Comparison of ENCODE assay signal across 12 cellular contexts in the genomic region with DNA sequence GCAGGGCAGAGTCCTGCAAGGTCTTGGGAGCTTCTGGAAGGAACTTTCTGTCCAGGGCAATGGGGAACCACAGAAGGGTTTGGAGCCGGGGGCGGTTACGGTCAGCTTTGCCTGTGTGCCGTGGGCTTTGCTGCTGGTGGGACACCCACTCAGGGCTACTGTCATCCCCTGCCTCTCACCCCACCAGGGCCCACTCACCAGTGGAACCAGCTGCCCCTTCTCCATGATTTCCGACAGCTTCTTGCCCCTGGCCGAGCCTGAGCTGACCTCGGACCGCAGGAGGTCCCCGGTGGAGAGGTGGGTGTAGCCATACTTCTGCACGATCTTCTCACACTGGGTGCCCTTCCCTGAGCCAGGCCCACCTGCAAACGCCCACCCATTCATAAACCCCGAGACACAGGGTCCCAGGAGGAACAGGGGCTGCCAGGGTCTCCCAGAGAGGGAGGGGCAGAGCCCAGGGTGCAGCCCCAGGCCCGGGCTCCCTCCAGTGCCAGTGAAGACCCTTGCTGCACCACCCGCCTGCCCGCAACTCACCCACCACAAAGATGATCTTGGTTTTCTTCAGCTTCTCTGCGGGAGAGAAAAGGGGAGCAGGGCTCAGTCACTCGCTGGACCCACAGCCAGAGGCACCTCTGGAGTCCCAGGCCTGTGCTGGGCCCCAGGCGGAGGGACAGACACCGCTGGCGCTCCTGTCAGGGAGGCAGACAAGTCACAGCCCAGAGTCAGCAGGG.
"Had no signal": no experiment of that assay in that cellular context is flagged by ENCODE, and none has a peak within 500 bp of the region (broad histone marks: within the 10 kb centered on the region; RNA-seq: fewer than 3 reads in every experiment).

No MANE protein-coding gene starts in this region.

- H3K4me3 ChIP-seq: colonic mucosa, thoracic aorta had no signal

- H3K27ac ChIP-seq: colonic mucosa had no signal

- H3K27me3 ChIP-seq: colonic mucosa had no signal

- H3K9me3 ChIP-seq: colonic mucosa, thoracic aorta had no signal

- H3K36me3 ChIP-seq: colonic mucosa had no signal

- ATAC-seq: activated CD8-positive, alpha-beta memory T cell treated with anti-CD3 and anti-CD28 coated beads, Interleukin-2, amount 10 ng/mL, durations not matched to agents 7 days and 5 days; activated T-cell treated with anti-CD3 and anti-CD28 coated beads, Interleukin-2, amount 50 U/mL, for 4 hours; stimulated activated naive CD8-positive, alpha-beta T cell treated with anti-CD3 and anti-CD28 coated beads, Interleukin-15, amount 100 ng/mL, for 72 hours had no signal

- DNase-seq: activated CD4-positive, alpha-beta T cell treated with anti-CD3 and anti-CD28 coated beads, Interleukin-2, amount 50 U/mL, for 4 hours; activated CD4-positive, CD25-positive, alpha-beta regulatory T cell treated with anti-CD3 and anti-CD28 coated beads, Interleukin-2, amount 50 U/mL, for 72 hours; activated CD8-positive, alpha-beta memory T cell treated with anti-CD3 and anti-CD28 coated beads, Interleukin-2, amount 10 ng/mL, durations not matched to agents 7 days and 5 days; activated T-cell treated with anti-CD3 and anti-CD28 coated beads, Interleukin-2, amount 50 U/mL, for 4 hours; aorta; colonic mucosa; effector CD8-positive, alpha-beta T cell; naive B cell; occipital lobe; stimulated activated CD4-positive, alpha-beta T cell treated with anti-CD3 and anti-CD28 coated beads, Interleukin-4, amount 100 ng/mL, for 24 hours; stimulated activated naive CD8-positive, alpha-beta T cell treated with anti-CD3 and anti-CD28 coated beads, Interleukin-15, amount 100 ng/mL, for 72 hours had no signal
